9 cellular contexts compared by ENCODE assay signal in genomic region chr20:1440024-1440423, GRCh38.
DNase-seq lines count a peak whose midpoint lies in the region; ATAC-seq, FAIRE-seq and TF ChIP-seq lines count a peak whose summit lies in the region.
"Had no signal": no experiment of that assay in that cellular context is flagged by ENCODE, and none has a peak within 500 bp of the region (broad histone marks: within the 10 kb centered on the region; RNA-seq: fewer than 3 reads in every experiment).

No MANE protein-coding gene starts in this region.

- DNase-seq in D721Med (ENCODE audit: insufficient read length, low spot score): no peak
- DNase-seq in HCEC 1CT: peak; percentile 33
- peak; percentile 37 for DNase-seq in UCSD-AML1 (lab: John Stamatoyannopoulos, UW; ENCODE audit: unreplicated experiment)
- peak; percentile 45 for DNase-seq in iPS DF 19.7 (ENCODE audit: low read depth, low spot score)
- DNase-seq in central memory CD4-positive, alpha-beta T cell: no peak
- DNase-seq in NCI-H524 treated with DMSO at 0.1 percent for 48 hours (lab: John Stamatoyannopoulos, UW): no peak
- DNase-seq in stimulated activated CD4-positive, alpha-beta T cell treated with anti-CD3 and anti-CD28 coated beads, Interleukin-1b, Interleukin-23, amount 100 ng/mL, for 48 hours: no peak
- DNase-seq: activated B cell treated with CpG ODN at 0.5 μM for 24 hours had no signal

- TF ChIP-seq CTCF in D721Med (IDR thresholded peaks at IDR 0.05; ENCODE audit: insufficient read depth, missing control alignments): peak; percentile 13

- no peak for FAIRE-seq in D721Med (lab: Jason Lieb, UNC)

- ATAC-seq in HG03378 (IDR thresholded peaks at IDR 0.05; ENCODE audit: unreplicated experiment): no peak

Comparison
In these comparisons a context has a peak if more than half of its experiments do, and no peak if none do; other contexts are left out.
1. DNase-seq: peak in HCEC 1CT (single experiment), UCSD-AML1 (single experiment) and iPS DF 19.7 (single experiment); none in D721Med (single experiment), central memory CD4-positive, alpha-beta T cell (single experiment), NCI-H524 treated with DMSO at 0.1 percent for 48 hours (single experiment) and stimulated activated CD4-positive, alpha-beta T cell treated with anti-CD3 and anti-CD28 coated beads, Interleukin-1b, Interleukin-23, amount 100 ng/mL, for 48 hours (single experiment).